In genomic region chr5:122704247-122705036, GRCh38 we compare ENCODE assay signal across 8 cellular contexts.
DNase-seq lines count a peak whose midpoint lies in the region; ATAC-seq, FAIRE-seq and TF ChIP-seq lines count a peak whose summit lies in the region.

No MANE protein-coding gene starts in this region.

- in situ Hi-C loops in GM12878 (cut with MboI) = no loop called here

- H3K4me3 ChIP-seq in GM12878 = no peak overlapping the region

- POLR2A ChIA-PET in GM12878 (lab: Charles Lee) = interaction anchor here (0.5 to 1.4 kb wide), 4 partner anchors 15 to 106 kb away, joined by 3 read pairs; partner anchors contain the start of gene SNX2

- TF ChIP-seq RAD21 in GM12878 (IDR thresholded peaks at IDR 0.05; ENCODE audit: insufficient read depth, low read depth, low read length) = peak; percentile 60

- no peak for TF ChIP-seq POLR2A in GM12878 (IDR thresholded peaks at IDR 0.05; ENCODE audit: low read depth, low read length)

- H3K9me3 ChIP-seq in GM12878 (replicated peaks; ENCODE audit: control insufficient read depth, insufficient read depth, low read length) = no peaks in the 10 kb centered on the region

- H4K20me1 ChIP-seq in GM12878 (ENCODE audit: control insufficient read depth, insufficient read depth) = no peaks in the 10 kb centered on the region

- no peak for TF ChIP-seq EP300 in GM12878 (IDR thresholded peaks at IDR 0.05; ENCODE audit: borderline replicate concordance in 1 of 2, control insufficient read depth in 1 of 2, low read depth in 2 of 2, low read length in 2 of 2)

- no peak overlapping the region for H2AFZ ChIP-seq in GM12878 (ENCODE audit: control insufficient read depth, low read depth, low read length)

- no peak overlapping the region for H3K27ac ChIP-seq in GM12878 (ENCODE audit: control insufficient read depth, insufficient read depth)

- no peak overlapping the region for H3K9ac ChIP-seq in GM12878 (ENCODE audit: control insufficient read depth, insufficient read depth, low read length)

- H3K4me1 ChIP-seq in GM12878 (ENCODE audit: control insufficient read depth, insufficient read depth, low read length) = peaks cover 21% of the 10 kb centered on the region

- peak; percentile 91 for FAIRE-seq in GM12878 (lab: Jason Lieb, UNC)

- CTCF ChIA-PET in GM12878 (lab: Yijun Ruan, JAX) = interaction anchor here (0.6 to 4.4 kb wide), 31 partner anchors 9 to 902 kb away, joined by 3 to 33 read pairs (median 5); partner anchors contain the start of gene SNX2

- no TSS peak for BruUV-seq in GM12878 (replicated peaks; lab: Mats Ljungman, UMichigan)

- H3K27me3 ChIP-seq in GM12878 (replicated peaks in 1 of 2; ENCODE audit: control insufficient read depth in 2 of 2, insufficient read depth in 2 of 2, low read length in 1 of 2) = no peaks in the 10 kb centered on the region

- peak; percentile 34 for ATAC-seq in GM12878
- no peak for ATAC-seq in HG02571 (IDR thresholded peaks at IDR 0.05; ENCODE audit: unreplicated experiment)
- no peak for ATAC-seq in HG02970 (IDR thresholded peaks at IDR 0.05; ENCODE audit: low FRiP score, unreplicated experiment)

- TF ChIP-seq CTCF in GM12878 (IDR thresholded peaks at IDR 0.05 in 2 of 3, conservative IDR thresholded peaks at IDR 0.05 in 1 of 3; ENCODE audit: control insufficient read depth in 2 of 3, extremely low read depth in 1 of 3, insufficient read depth in 1 of 3, low read depth in 3 of 3, low read length in 3 of 3) = peak; percentile 51 to 58 (median 52); a peak in 5 of 6 replicates

- RAD21 ChIA-PET in GM12878 (lab: Charles Lee; ENCODE audit: unreplicated experiment) = interaction anchor here (0.7 to 1.4 kb wide), 8 partner anchors 9 to 140 kb away, joined by 3 to 5 read pairs (median 4); no protein-coding TSS in a partner anchor

- no peaks in the 10 kb centered on the region for H3K79me2 ChIP-seq in GM12878 (ENCODE audit: control insufficient read depth, insufficient read depth, low read length)

- 70% methylated on average over 4 of the region's 4 CpGs for WGBS in GM12878 (ENCODE audit: insufficient coverage, insufficient replicate concordance, low lambda C conversion rate, missing lambda C conversion rate)

- intact Hi-C loops in GM12878 (cut with micrococcal nuclease; ENCODE audit: unreplicated experiment) = loop anchor here (5.0 kb wide), 3 partner anchors 53 to 298 kb away; partner anchors contain the start of gene SNX2

- no peak overlapping the region for H3K4me2 ChIP-seq in GM12878 (ENCODE audit: control insufficient read depth, insufficient read depth)

- SMC1A ChIA-PET in GM12878 (lab: Charles Lee; ENCODE audit: uncharacterized antibody, unreplicated experiment) = interaction anchor here (0.8 to 3.0 kb wide), 19 partner anchors 9 to 280 kb away, joined by 3 to 20 read pairs (median 4); partner anchors contain the start of gene SNX2

- H3K36me3 ChIP-seq in GM12878 (ENCODE audit: control insufficient read depth in 2 of 2, insufficient read depth in 2 of 2, low read length in 1 of 2) = no peaks in the 10 kb centered on the region

- DNase-seq in GM04504 (ENCODE audit: low read depth) (peak; percentile 17), NCI-H1694 (lab: John Stamatoyannopoulos, UW) (peak; percentile 20), GM12878 (ENCODE audit: low read depth, low spot score) (no peak), kidney glomerular epithelial cell (lab: John Stamatoyannopoulos, UW) (peak; percentile 40), NCI-H187 treated with DMSO at 0.1 percent for 48 hours (lab: John Stamatoyannopoulos, UW) (no peak), nucleus accumbens (lab: John Stamatoyannopoulos, UW) (no peak)

TF ChIP-seq in GM12878, 131 proteins besides CTCF, POLR2A, EP300 and RAD21:
- TF ChIP-seq ATF7 (IDR thresholded peaks at IDR 0.05; ENCODE audit: low read depth) (no peak), ZNF274 (IDR thresholded peaks at IDR 0.05; ENCODE audit: insufficient read depth, insufficient read length) (no peak), SMC3 (IDR thresholded peaks at IDR 0.05; ENCODE audit: borderline replicate concordance, low read length) (peak; percentile 45; the same call in 1 of the 2 replicates), ZNF24 (IDR thresholded peaks at IDR 0.05) (peak; percentile 90), ZBED1 (IDR thresholded peaks at IDR 0.05; ENCODE audit: borderline replicate concordance) (no peak), SIN3A (IDR thresholded peaks at IDR 0.05; ENCODE audit: low read depth, low read length) (no peak), RELA (IDR thresholded peaks at IDR 0.05; ENCODE audit: borderline replicate concordance, partially characterized antibody) (no peak)
TF ChIP-seq in GM12878: peak in this region for 2.

Comparison
In these comparisons a context has a peak if more than half of its experiments do, and no peak if none do; other contexts are left out.
1. DNase-seq: peak in GM04504 (single experiment), NCI-H1694 (single experiment) and kidney glomerular epithelial cell (single experiment); none in GM12878 (single experiment), NCI-H187 treated with DMSO at 0.1 percent for 48 hours (single experiment) and nucleus accumbens (0 of 56).